In genomic region chr7:149803551-149804074, GRCh38 we compare ENCODE assay signal across 18 cellular contexts. TPM values are rescaled to one million over a fixed set of nuclear protein-coding genes. Genes with fewer than 3 reads are reported as not detected.
DNase-seq lines count a peak whose midpoint lies in the region; ATAC-seq and TF ChIP-seq lines count a peak whose summit lies in the region.
"Had no signal": no experiment of that assay in that cellular context is flagged by ENCODE, and none has a peak within 500 bp of the region (broad histone marks: within the 10 kb centered on the region; RNA-seq: fewer than 3 reads in every experiment).

No MANE protein-coding gene starts in this region.

- no peaks in the 10 kb centered on the region for H3K9me2 ChIP-seq in GM23338 (ENCODE audit: insufficient read depth)

- H3K27ac ChIP-seq in GM23338 (ENCODE audit: low read depth) = no peak overlapping the region
- no peak overlapping the region for H3K27ac ChIP-seq in HEK293 (ENCODE audit: extremely low read depth, low read depth, low read length)
- H3K27ac ChIP-seq in adrenal gland = no peak overlapping the region
- H3K27ac ChIP-seq: BLaER1 treated with 17β-estradiol and CSF1 and Interleukin-3, amounts not matched to agents 10 nM and 100 nM had no signal

- POLR2A ChIA-PET in HEK293 (lab: Yijun Ruan, JAX) = no interaction called here
- POLR2A ChIA-PET in WTC11 (lab: Charles Lee) = no interaction called here
- POLR2A ChIA-PET in activated CD8-positive, alpha-beta T cell treated with anti-CD3 and anti-CD28 coated beads for 36 hours (lab: Charles Lee) = no interaction called here

- peak in 1 of 2 experiments; percentile 17; a peak in 1 of 4 replicates for TF ChIP-seq CTCF in GM23338 (conservative IDR thresholded peaks at IDR 0.05; ENCODE audit: low read depth in 2 of 2)
- TF ChIP-seq CTCF in HEK293 (tag by site-specific recombination; IDR thresholded peaks at IDR 0.05) = no peak
- TF ChIP-seq CTCF in WTC11 (IDR thresholded peaks at IDR 0.05) = no peak
- no peak for TF ChIP-seq CTCF in adrenal gland (IDR thresholded peaks at IDR 0.05)
- no peak for TF ChIP-seq CTCF in activated CD8-positive, alpha-beta T cell treated with anti-CD3 and anti-CD28 coated beads for 36 hours (IDR thresholded peaks at IDR 0.05)

- CTCF ChIA-PET in HEK293 (lab: Yijun Ruan, JAX) (interaction anchor here (0.8 kb wide), 1 partner anchor 94 kb away, joined by 3 read pairs; no protein-coding TSS in a partner anchor), WTC11 (lab: Charles Lee) (interaction anchor here (1.1 to 4.9 kb wide), 3 partner anchors 32 to 57 kb away, joined by 4 to 30 read pairs (median 5); no protein-coding TSS in a partner anchor)
- CTCF ChIA-PET in activated CD8-positive, alpha-beta T cell treated with anti-CD3 and anti-CD28 coated beads for 36 hours (lab: Charles Lee) = no interaction called here

- H3K27me3 ChIP-seq in GM23338 (ENCODE audit: insufficient read depth) (no peaks in the 10 kb centered on the region), adrenal gland (no peaks in the 10 kb centered on the region)
- H3K27me3 ChIP-seq: BLaER1 treated with 17β-estradiol and CSF1 and Interleukin-3, amounts not matched to agents 10 nM and 100 nM had no signal

- TF ChIP-seq POLR2A in adrenal gland (IDR thresholded peaks at IDR 0.05) = no peak

- H3K36me3 ChIP-seq in GM23338 (ENCODE audit: insufficient read depth) (no peaks in the 10 kb centered on the region), HEK293 (ENCODE audit: control insufficient read depth in 2 of 2, insufficient read depth in 1 of 2, low read length in 2 of 2) (no peaks in the 10 kb centered on the region), adrenal gland (replicated peaks in 1 of 2) (no peaks in the 10 kb centered on the region)
- H3K36me3 ChIP-seq: BLaER1 treated with 17β-estradiol and CSF1 and Interleukin-3, amounts not matched to agents 10 nM and 100 nM had no signal

- no peak overlapping the region for H3K27ac Mint-ChIP-seq in GM23338
- H3K27ac Mint-ChIP-seq in WTC11 = no peak overlapping the region
- H3K27ac Mint-ChIP-seq in activated CD8-positive, alpha-beta T cell treated with anti-CD3 and anti-CD28 coated beads for 36 hours = no peak overlapping the region
- H3K27ac Mint-ChIP-seq: B cell; CD8-positive, alpha-beta T cell; IgD-negative memory B cell had no signal

- H3K4me1 ChIP-seq in GM23338 (ENCODE audit: insufficient read depth) (no peaks in the 10 kb centered on the region), HEK293 (ENCODE audit: control insufficient read depth, insufficient read depth, low read length) (no peaks in the 10 kb centered on the region), adrenal gland (replicated peaks in 1 of 2) (no peaks in the 10 kb centered on the region)

- H3K4me1 Mint-ChIP-seq in GM23338 (no peaks in the 10 kb centered on the region; the same call in 1 of the 3 replicates), WTC11 (no peaks in the 10 kb centered on the region)
- H3K4me1 Mint-ChIP-seq in activated CD8-positive, alpha-beta T cell treated with anti-CD3 and anti-CD28 coated beads for 36 hours (ENCODE audit: low read depth) = no peaks in the 10 kb centered on the region
- H3K4me1 Mint-ChIP-seq: B cell had no signal

- H3K4me3 Mint-ChIP-seq in GM23338 (no peak overlapping the region), WTC11 (no peak overlapping the region)
- no peak overlapping the region for H3K4me3 Mint-ChIP-seq in activated CD8-positive, alpha-beta T cell treated with anti-CD3 and anti-CD28 coated beads for 36 hours
- H3K4me3 Mint-ChIP-seq: B cell; CD8-positive, alpha-beta T cell; IgD-negative memory B cell had no signal

- no peaks in the 10 kb centered on the region for H3K79me2 ChIP-seq in GM23338 (replicated peaks; ENCODE audit: insufficient read depth)

- peaks cover 14% of the 10 kb centered on the region for H3K27me3 Mint-ChIP-seq in GM23338 (ENCODE audit: insufficient read depth, low read depth, poor library complexity)
- H3K27me3 Mint-ChIP-seq in WTC11 (ENCODE audit: low read depth) = no peaks in the 10 kb centered on the region
- H3K27me3 Mint-ChIP-seq in activated CD8-positive, alpha-beta T cell treated with anti-CD3 and anti-CD28 coated beads for 36 hours = no peaks in the 10 kb centered on the region

- H3K9me3 Mint-ChIP-seq in GM23338 (no peaks in the 10 kb centered on the region; the same call in 2 of the 3 replicates), WTC11 (no peaks in the 10 kb centered on the region)
- no peaks in the 10 kb centered on the region for H3K9me3 Mint-ChIP-seq in activated CD8-positive, alpha-beta T cell treated with anti-CD3 and anti-CD28 coated beads for 36 hours
- H3K9me3 Mint-ChIP-seq: CD8-positive, alpha-beta T cell had no signal

- intact Hi-C loops in adrenal gland (cut with DNase I) = no loop called here
- intact Hi-C loops in activated CD8-positive, alpha-beta T cell treated with anti-CD3 and anti-CD28 coated beads for 36 hours (cut with micrococcal nuclease) = no loop called here

- no peaks in the 10 kb centered on the region for H3K36me3 Mint-ChIP-seq in GM23338 (ENCODE audit: low read depth)
- H3K36me3 Mint-ChIP-seq in WTC11 = no peaks in the 10 kb centered on the region
- no peaks in the 10 kb centered on the region for H3K36me3 Mint-ChIP-seq in activated CD8-positive, alpha-beta T cell treated with anti-CD3 and anti-CD28 coated beads for 36 hours (ENCODE audit: low read depth)
- H3K36me3 Mint-ChIP-seq: CD8-positive, alpha-beta T cell; IgD-negative memory B cell had no signal

- no peak overlapping the region for H2AFZ ChIP-seq in GM23338

- no peak for DNase-seq in GM23338 (ENCODE audit: low spot score)
- no peak for DNase-seq in WTC11 (ENCODE audit: low spot score)
- peak; percentile 29 for DNase-seq in iPS-NIHi7 (ENCODE audit: extremely low spot score)
- no peak for DNase-seq in adrenal gland
- no peak for DNase-seq in activated CD8-positive, alpha-beta T cell treated with anti-CD3 and anti-CD28 coated beads for 36 hours
- DNase-seq in T-helper 9 cell = no peak
- DNase-seq: Calu3; CD8-positive, alpha-beta T cell; DMS53; DND-41; EL had no signal

- no peaks in the 10 kb centered on the region for H4K20me1 ChIP-seq in GM23338 (replicated peaks; ENCODE audit: insufficient read depth)

- H3K4me3 ChIP-seq in GM23338 = no peak overlapping the region
- H3K4me3 ChIP-seq in HEK293 (ENCODE audit: low read depth, low read length) = no peak overlapping the region
- H3K4me3 ChIP-seq in adrenal gland = no peak overlapping the region
- H3K4me3 ChIP-seq: BLaER1 treated with 17β-estradiol and CSF1 and Interleukin-3, amounts not matched to agents 10 nM and 100 nM; GM12878 had no signal

- H3K4me2 ChIP-seq in GM23338 = no peak overlapping the region
- H3K4me2 ChIP-seq: BLaER1 treated with 17β-estradiol and CSF1 and Interleukin-3, amounts not matched to agents 10 nM and 100 nM had no signal

- H3F3A ChIP-seq in GM23338 (replicated peaks; ENCODE audit: low read depth) = no peaks in the 10 kb centered on the region

- 81 to 88% (median 82%) methylated on average over 7 to 17 of the region's 17 CpGs for WGBS in adrenal gland, 4 donors

- ATAC-seq in GM23338 = peak; percentile 14; the same call in 2 of the 3 replicates
- ATAC-seq in WTC11 = peak; percentile 44
- no peak for ATAC-seq in activated CD8-positive, alpha-beta T cell treated with anti-CD3 and anti-CD28 coated beads for 36 hours
- ATAC-seq: CD8-positive, alpha-beta T cell; GM12878; HCT116 had no signal

- H3K9me3 ChIP-seq in HEK293 (ENCODE audit: control insufficient read depth, insufficient read depth, low read depth, low read length) = no peaks in the 10 kb centered on the region
- no peaks in the 10 kb centered on the region for H3K9me3 ChIP-seq in adrenal gland (replicated peaks in 1 of 3)
- H3K9me3 ChIP-seq: BLaER1 treated with 17β-estradiol and CSF1 and Interleukin-3, amounts not matched to agents 10 nM and 100 nM had no signal

TF ChIP-seq in GM23338, 12 proteins besides CTCF, POLR2A, EP300 and RAD21:
- TF ChIP-seq CREB1 (CRISPR knock-in tag; IDR thresholded peaks at IDR 0.05; ENCODE audit: low read depth) (no peak), JUNB (IDR thresholded peaks at IDR 0.05; ENCODE audit: unreplicated experiment) (no peak)

TF ChIP-seq in HEK293, 187 proteins besides CTCF, POLR2A, EP300 and RAD21:
- TF ChIP-seq ZNF354C (tag by site-specific recombination; IDR thresholded peaks at IDR 0.05; ENCODE audit: borderline replicate concordance, low read depth) (no peak), GLIS2 (tag by site-specific recombination; IDR thresholded peaks at IDR 0.05) (peak; percentile 18; the same call in 1 of the 2 replicates)

TF ChIP-seq in WTC11, 78 proteins besides CTCF, POLR2A, EP300 and RAD21:
- TF ChIP-seq ZMAT4 (CRISPR knock-in tag; IDR thresholded peaks at IDR 0.05) = no peak
- TF ChIP-seq ZNF121 (CRISPR knock-in tag; IDR thresholded peaks at IDR 0.05) = no peak
- no peak for TF ChIP-seq E2F4 (CRISPR knock-in tag; IDR thresholded peaks at IDR 0.05; ENCODE audit: borderline replicate concordance, low read depth)

RNA-seq across cellular contexts. Expression of gene ZNF467, which starts 30.2 kb away (rescaled TPM):
- total RNA-seq in GM23338 (2014; rRNA removed; shearing (Covaris generic)) = 0.10 and 0.19 TPM in 2 replicates
- polyA plus RNA-seq in GM23338 (2016; fragmentation: Nextera tagmentation; extraction: Ambion mirVana) (0.30 and 0.40 TPM in 2 replicates), adrenal gland (10 to 100 TPM in 2 of 3 donors, 1 to 10 TPM in 1; 1.6 to 44.2 (median 24.5) TPM)
- total RNA-seq in WTC11 (2021) (0.70 to 1.2 TPM (median 0.73 TPM) in 3 replicates), adrenal gland (10 to 100 TPM in 7 of 8 donors, 1 to 10 TPM in 1; 8.6 to 25.0 (median 18.6) TPM)
- under 1 TPM in 1 of 2 experiments, not detected in 1; 0.09 TPM for total RNA-seq in activated CD8-positive, alpha-beta T cell treated with anti-CD3 and anti-CD28 coated beads for 36 hours
- total RNA-seq: A172, GM12878 had no signal
- polyA plus RNA-seq: GM12878, IgD-negative memory B cell had no signal

RNA-seq across cellular contexts. Expression of gene ZNF862, which starts 34.6 kb away (rescaled TPM):
- total RNA-seq in GM23338 (2014; rRNA removed; shearing (Covaris generic)) = 1.6 and 2.3 TPM in 2 replicates
- polyA plus RNA-seq in GM23338 (2016; fragmentation: Nextera tagmentation; extraction: Ambion mirVana) = 0.64 and 0.94 TPM in 2 replicates
- total RNA-seq in WTC11 (2021) = 3.6 to 6.3 TPM (median 5.8 TPM) in 3 replicates
- 10 to 100 TPM in 5 of 8 donors, 1 to 10 TPM in 3; 7.3 to 32.9 (median 14.1) TPM for total RNA-seq in adrenal gland
- 10 to 100 TPM in 2 of 3 donors, 1 to 10 TPM in 1; 8.0 to 17.5 (median 13.5) TPM for polyA plus RNA-seq in adrenal gland
- 10 to 100 TPM; 11.0 to 12.4 TPM for total RNA-seq in activated CD8-positive, alpha-beta T cell treated with anti-CD3 and anti-CD28 coated beads for 36 hours
